Comparison of ENCODE assay signal across 8 cellular contexts in the genomic region with DNA sequence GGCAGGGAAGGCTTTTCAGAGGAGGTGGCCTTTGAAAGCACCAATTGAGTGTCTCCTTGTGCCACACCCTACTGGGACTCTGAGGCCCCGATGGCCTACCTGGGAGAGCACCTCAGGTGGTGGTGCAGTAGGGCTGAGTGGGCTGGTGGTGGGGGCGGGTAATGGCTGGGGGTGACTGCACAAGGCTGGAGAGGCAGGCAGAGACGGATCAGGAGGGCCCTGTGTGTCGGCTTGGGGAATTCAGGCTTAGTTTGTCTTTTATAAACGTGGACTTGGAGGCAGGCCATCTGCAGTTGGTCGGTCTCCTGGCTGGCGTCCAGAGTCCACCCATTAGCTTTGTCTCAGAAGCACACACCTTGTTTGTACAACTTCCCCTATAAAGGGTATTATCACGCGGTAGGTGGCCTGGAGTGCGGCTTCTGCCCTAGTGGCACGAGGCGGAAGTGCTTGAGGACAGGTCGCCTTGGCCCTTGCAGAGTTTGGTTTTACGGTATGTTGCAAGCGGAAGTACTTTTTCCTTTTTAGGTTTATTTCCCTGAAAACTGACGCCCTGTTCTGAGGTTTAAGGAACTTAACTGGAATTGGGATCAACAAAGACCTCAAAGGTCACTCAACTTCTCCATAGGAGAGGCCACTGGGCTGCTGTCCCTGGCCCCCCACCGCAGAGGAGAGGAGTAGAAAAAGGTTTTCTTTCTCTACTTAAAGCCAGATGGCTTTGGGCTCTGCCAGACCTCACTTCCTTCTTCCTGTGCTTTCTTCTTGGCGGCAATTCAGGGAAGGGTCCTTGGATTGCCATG. TPM values are rescaled to one million over a fixed set of nuclear protein-coding genes. Genes with fewer than 3 reads are reported as not detected.
DNase-seq lines count a peak whose midpoint lies in the region; ATAC-seq and TF ChIP-seq lines count a peak whose summit lies in the region.

No MANE protein-coding gene starts in this region.

- H3K4me3 ChIP-seq in fibroblast of villous mesenchyme (ENCODE audit: low read depth, low read length): no peak overlapping the region

- H3K9me3 Mint-ChIP-seq in osteocyte (ENCODE audit: unreplicated experiment): no peaks in the 10 kb centered on the region

- DNase-seq in NCI-H1436 (lab: John Stamatoyannopoulos, UW) (peak; percentile 35), NCI-H1436 treated with DMSO at 0.1 percent for 48 hours (lab: John Stamatoyannopoulos, UW) (no peak), NCI-H2107 (lab: John Stamatoyannopoulos, UW) (peak; percentile 30), fibroblast of villous mesenchyme (ENCODE audit: low read depth) (peak; percentile 57), osteocyte (ENCODE audit: extremely low spot score, unreplicated experiment) (no peak)
- DNase-seq in activated T-cell treated with anti-CD3 and anti-CD28 coated beads, Interleukin-2, amount 50 U/mL, for 1 hour: peak; percentile 43

- ATAC-seq in HG02885 (IDR thresholded peaks at IDR 0.05; ENCODE audit: poor library complexity, unreplicated experiment) (peak; percentile 82), HG02571 (IDR thresholded peaks at IDR 0.05; ENCODE audit: unreplicated experiment) (no peak)

- peaks cover 20% of the 10 kb centered on the region for H3K4me1 Mint-ChIP-seq in osteocyte (ENCODE audit: unreplicated experiment)

- H3K4me3 Mint-ChIP-seq in osteocyte (ENCODE audit: unreplicated experiment): no peak overlapping the region

- TF ChIP-seq CTCF in fibroblast of villous mesenchyme (IDR thresholded peaks at IDR 0.05; ENCODE audit: insufficient read depth, low read depth, low read length) (peak; percentile 53), osteocyte (IDR thresholded peaks at IDR 0.05) (peak; percentile 40)

- no peaks in the 10 kb centered on the region for H3K36me3 Mint-ChIP-seq in osteocyte (ENCODE audit: unreplicated experiment)

- H3K27ac Mint-ChIP-seq in osteocyte (ENCODE audit: unreplicated experiment): peak overlapping the region; percentile 60

- H3K27me3 Mint-ChIP-seq in osteocyte (ENCODE audit: unreplicated experiment): no peaks in the 10 kb centered on the region

RNA-seq across cellular contexts. Expression of a gene that starts 8.0 kb away (rescaled TPM):
- total RNA-seq in fibroblast of villous mesenchyme (39.0 and 42.3 TPM in 2 replicates), osteocyte (31.0 and 33.2 TPM in 2 replicates)

Comparison
In these comparisons a context has a peak if more than half of its experiments do, and no peak if none do; other contexts are left out.
1. DNase-seq: peak in NCI-H1436 (single experiment), NCI-H2107 (single experiment), activated T-cell treated with anti-CD3 and anti-CD28 coated beads, Interleukin-2, amount 50 U/mL, for 1 hour (single experiment) and fibroblast of villous mesenchyme (single experiment); none in NCI-H1436 treated with DMSO at 0.1 percent for 48 hours (single experiment) and osteocyte (single experiment).